In the genomic region with DNA sequence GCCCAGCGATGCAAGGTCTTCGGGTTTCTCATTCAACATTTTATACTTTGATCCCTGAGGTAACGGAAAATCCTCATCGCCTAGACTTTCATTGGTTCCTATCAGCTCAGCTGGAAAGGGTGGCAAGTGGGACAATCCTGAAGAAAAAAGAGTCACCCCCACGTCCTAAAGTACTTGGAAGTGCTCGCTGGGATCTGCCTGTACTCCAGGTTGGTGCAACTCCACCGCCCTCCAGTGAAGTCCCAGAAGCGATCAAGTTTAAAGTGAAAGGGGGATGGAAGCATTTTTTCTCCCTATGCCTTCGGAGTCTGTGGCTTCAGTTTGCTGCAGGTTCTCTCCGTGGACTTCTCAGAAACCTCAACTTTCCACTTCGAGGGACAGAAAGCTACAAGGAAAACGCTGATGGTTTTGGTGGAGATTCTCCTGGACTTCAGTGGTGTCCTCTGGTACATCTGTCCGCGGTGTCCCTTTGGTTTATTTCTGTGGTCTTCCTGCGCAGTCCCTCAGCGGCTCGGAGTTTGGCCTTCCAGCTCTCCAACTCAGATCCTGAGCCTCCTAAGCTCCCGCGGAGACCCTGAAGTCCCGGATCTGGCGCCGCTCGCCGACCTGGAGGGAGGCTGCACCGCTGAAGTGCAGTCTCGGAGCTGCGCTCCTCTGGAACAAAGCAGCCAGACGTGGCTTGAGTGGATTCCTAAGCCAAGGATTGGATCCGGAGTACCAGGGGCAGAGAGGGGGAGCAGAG, we compare ENCODE assay signal across 8 cellular contexts. TPM values are rescaled to one million over a fixed set of nuclear protein-coding genes. Genes with fewer than 3 reads are reported as not detected.
DNase-seq lines count a peak whose midpoint lies in the region; ATAC-seq, FAIRE-seq and TF ChIP-seq lines count a peak whose summit lies in the region.

No MANE protein-coding gene starts in this region.

- H3K27me3 ChIP-seq in Peyer's patch (peaks cover 0 to 17% of the 10 kb centered on the region in 2 donors), pancreas (peaks cover 0 to 42% (median 7%) of the 10 kb centered on the region in 4 donors), small intestine (ENCODE audit: control insufficient read depth in 2 of 2, insufficient read depth in 2 of 2, low read length in 2 of 2) (peaks cover 24 to 29% of the 10 kb centered on the region in 2 donors)

- 0 out of 2 replicates have a peak, but pooled peaks cover 2% of the 10 kb centered on the region for H3K4me1 ChIP-seq in HEK293 (ENCODE audit: control insufficient read depth, insufficient read depth, low read length)
- peaks cover 0 to 13% (median 0%) of the 10 kb centered on the region in 4 donors for H3K4me1 ChIP-seq in Peyer's patch
- H3K4me1 ChIP-seq in pancreas: no peaks in the 10 kb centered on the region
- H3K4me1 ChIP-seq in small intestine (ENCODE audit: control insufficient read depth in 2 of 2, insufficient read depth in 1 of 2, low read depth in 1 of 2, low read length in 1 of 2): no peaks in the 10 kb centered on the region

- ATAC-seq in pancreas (peak; percentile 46 to 69 (median 64)), HG02884 (IDR thresholded peaks at IDR 0.05; ENCODE audit: unreplicated experiment) (no peak)

- H3K36me3 ChIP-seq in HEK293 (ENCODE audit: control insufficient read depth in 2 of 2, insufficient read depth in 1 of 2, low read length in 2 of 2) (no peaks in the 10 kb centered on the region), Peyer's patch (no peaks in the 10 kb centered on the region), pancreas (no peaks in the 10 kb centered on the region), small intestine (ENCODE audit: control insufficient read depth in 2 of 2, insufficient read depth in 2 of 2, low read length in 2 of 2) (no peaks in the 10 kb centered on the region)

- H3K4me3 ChIP-seq in HEK293 (ENCODE audit: low read depth, low read length) (peak overlapping the region; percentile 32), Peyer's patch (peak overlapping the region in 3 of 4 donors; percentile 10 to 57 (median 33)), pancreas (peak overlapping the region in 2 of 4 donors; percentile 44 to 48), small intestine (ENCODE audit: low read depth in 1 of 2, low read length in 2 of 2) (no peak overlapping the region)

- CTCF ChIA-PET in HEK293 (lab: Yijun Ruan, JAX): interaction anchor here (0.7 kb wide), 1 partner anchor 617 kb away, joined by 3 read pairs; no protein-coding TSS in a partner anchor

- 3% methylated on average over 29 of the region's 29 CpGs for WGBS in pancreas, 2 donors
- WGBS in small intestine, 3 donors: 3 to 7% (median 4%) methylated on average over 29 of the region's 29 CpGs

- H3K27ac ChIP-seq in HEK293 (ENCODE audit: extremely low read depth, low read depth, low read length) (no peak overlapping the region), Peyer's patch (peak overlapping the region in 1 of 4 donors; percentile 39), pancreas (no peak overlapping the region), small intestine (ENCODE audit: low read depth in 1 of 2, low read length in 1 of 2) (no peak overlapping the region)

- TF ChIP-seq POLR2A in Peyer's patch (IDR thresholded peaks at IDR 0.05): no peak

- POLR2A ChIA-PET in HEK293 (lab: Yijun Ruan, JAX): no interaction called here

- intact Hi-C loops in pancreas (cut with DNase I): no loop called here

- FAIRE-seq in pancreas (lab: Jason Lieb, UNC): no peak
- FAIRE-seq in small intestine (lab: Jason Lieb, UNC): no peak

- TF ChIP-seq CTCF in HEK293 (tag by site-specific recombination; IDR thresholded peaks at IDR 0.05) (no peak), Peyer's patch (IDR thresholded peaks at IDR 0.05) (no peak), pancreas (IDR thresholded peaks at IDR 0.05) (no peak)

- DNase-seq in Peyer's patch (no peak), glomerular visceral epithelial cell (ENCODE audit: extremely low spot score) (peak; percentile 79), pancreas (peak in 3 of 6 donors; percentile 27 to 62 (median 61)), RKO (ENCODE audit: low spot score) (no peak), small intestine (no peak)
- DNase-seq in stimulated activated naive CD4-positive, alpha-beta T cell treated with Interleukin-2 at 50 U/mL for 16 hours (lab: John Stamatoyannopoulos, UW): no peak

- H3K9me3 ChIP-seq in HEK293 (ENCODE audit: control insufficient read depth, insufficient read depth, low read depth, low read length) (no peaks in the 10 kb centered on the region), Peyer's patch (no peaks in the 10 kb centered on the region), pancreas (no peaks in the 10 kb centered on the region), small intestine (ENCODE audit: control insufficient read depth, low read depth) (no peaks in the 10 kb centered on the region)

TF ChIP-seq in HEK293, 187 proteins besides CTCF, POLR2A, EP300 and RAD21 (continues in another document):
- TF ChIP-seq GLI4 (tag by site-specific recombination; IDR thresholded peaks at IDR 0.05): no peak
- no peak for TF ChIP-seq ZXDB (tag by site-specific recombination; IDR thresholded peaks at IDR 0.05)
- TF ChIP-seq SP2 (tag by site-specific recombination; IDR thresholded peaks at IDR 0.05): no peak
- TF ChIP-seq ZNF341 (tag by site-specific recombination; IDR thresholded peaks at IDR 0.05; ENCODE audit: low read depth): no peak
- no peak for TF ChIP-seq ZNF747 (tag by site-specific recombination; IDR thresholded peaks at IDR 0.05)
- TF ChIP-seq, protein P1, sequence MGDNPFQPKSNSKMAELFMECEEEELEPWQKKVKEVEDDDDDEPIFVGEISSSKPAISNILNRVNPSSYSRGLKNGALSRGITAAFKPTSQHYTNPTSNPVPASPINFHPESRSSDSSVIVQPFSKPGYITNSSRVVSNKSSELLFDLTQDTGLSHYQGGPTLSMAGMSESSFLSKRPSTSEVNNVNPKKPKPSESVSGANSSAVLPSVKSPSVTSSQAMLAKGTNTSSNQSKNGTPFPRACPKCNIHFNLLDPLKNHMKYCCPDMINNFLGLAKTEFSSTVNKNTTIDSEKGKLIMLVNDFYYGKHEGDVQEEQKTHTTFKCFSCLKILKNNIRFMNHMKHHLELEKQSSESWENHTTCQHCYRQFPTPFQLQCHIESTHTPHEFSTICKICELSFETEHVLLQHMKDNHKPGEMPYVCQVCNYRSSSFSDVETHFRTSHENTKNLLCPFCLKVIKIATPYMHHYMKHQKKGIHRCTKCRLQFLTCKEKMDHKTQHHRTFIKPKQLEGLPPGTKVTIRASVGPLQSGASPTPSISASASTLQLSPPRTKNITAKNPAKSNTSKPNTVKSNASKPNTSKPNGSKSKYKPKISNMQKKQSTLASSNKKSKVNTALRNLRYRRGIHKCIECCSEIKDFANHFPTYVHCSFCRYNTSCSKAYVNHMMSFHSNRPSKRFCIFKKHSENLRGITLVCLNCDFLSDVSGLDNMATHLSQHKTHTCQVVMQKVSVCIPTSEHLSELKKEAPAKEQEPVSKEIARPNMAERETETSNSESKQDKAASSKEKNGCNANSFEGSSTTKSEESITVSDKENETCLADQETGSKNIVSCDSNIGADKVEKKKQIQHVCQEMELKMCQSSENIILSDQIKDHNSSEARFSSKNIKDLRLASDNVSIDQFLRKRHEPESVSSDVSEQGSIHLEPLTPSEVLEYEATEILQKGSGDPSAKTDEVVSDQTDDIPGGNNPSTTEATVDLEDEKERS (tag by site-specific recombination; IDR thresholded peaks at IDR 0.05): no peak
- no peak for TF ChIP-seq MYNN (tag by site-specific recombination; IDR thresholded peaks at IDR 0.05; ENCODE audit: borderline replicate concordance)
- TF ChIP-seq ZNF670 (tag by site-specific recombination; IDR thresholded peaks at IDR 0.05; ENCODE audit: low read depth): no peak
- TF ChIP-seq, protein P2, sequence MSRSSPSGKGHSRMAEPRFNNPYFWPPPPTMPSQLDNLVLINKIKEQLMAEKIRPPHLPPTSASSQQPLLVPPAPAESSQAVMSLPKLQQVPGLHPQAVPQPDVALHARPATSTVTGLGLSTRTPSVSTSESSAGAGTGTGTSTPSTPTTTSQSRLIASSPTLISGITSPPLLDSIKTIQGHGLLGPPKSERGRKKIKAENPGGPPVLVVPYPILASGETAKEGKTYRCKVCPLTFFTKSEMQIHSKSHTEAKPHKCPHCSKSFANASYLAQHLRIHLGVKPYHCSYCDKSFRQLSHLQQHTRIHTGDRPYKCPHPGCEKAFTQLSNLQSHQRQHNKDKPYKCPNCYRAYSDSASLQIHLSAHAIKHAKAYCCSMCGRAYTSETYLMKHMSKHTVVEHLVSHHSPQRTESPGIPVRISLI (tag by site-specific recombination; IDR thresholded peaks at IDR 0.05): no peak
- TF ChIP-seq ZNF580 (tag by site-specific recombination; IDR thresholded peaks at IDR 0.05): no peak
- TF ChIP-seq TCF7L2 (IDR thresholded peaks at IDR 0.05; ENCODE audit: borderline replicate concordance, low read depth, low read length): no peak
- TF ChIP-seq ZSCAN5A (tag by site-specific recombination; IDR thresholded peaks at IDR 0.05): no peak

RNA-seq across cellular contexts. Expression of gene LRFN5, which starts 1.7 kb away (rescaled TPM):
- total RNA-seq in Peyer's patch: 1 to 10 TPM in 2 of 4 donors, under 1 TPM in 1, not detected in 1; 0.67 to 2.5 (median 1.7) TPM
- under 1 TPM; 0.13 to 0.93 (median 0.25) TPM for total RNA-seq in pancreas
- polyA plus RNA-seq in pancreas: 1 to 10 TPM in 1 of 2 donors, under 1 TPM in 1; 0.30 to 1.4 TPM
- polyA plus RNA-seq in small intestine: under 1 TPM in 1 of 3 donors, not detected in 2; 0.76 TPM

Comparison
In these comparisons a context has a peak if more than half of its experiments do, and no peak if none do; other contexts are left out.
1. H3K4me3 ChIP-seq: peak in HEK293 (single experiment) and Peyer's patch (3 of 4); none in small intestine (0 of 2).